In the genomic region with DNA sequence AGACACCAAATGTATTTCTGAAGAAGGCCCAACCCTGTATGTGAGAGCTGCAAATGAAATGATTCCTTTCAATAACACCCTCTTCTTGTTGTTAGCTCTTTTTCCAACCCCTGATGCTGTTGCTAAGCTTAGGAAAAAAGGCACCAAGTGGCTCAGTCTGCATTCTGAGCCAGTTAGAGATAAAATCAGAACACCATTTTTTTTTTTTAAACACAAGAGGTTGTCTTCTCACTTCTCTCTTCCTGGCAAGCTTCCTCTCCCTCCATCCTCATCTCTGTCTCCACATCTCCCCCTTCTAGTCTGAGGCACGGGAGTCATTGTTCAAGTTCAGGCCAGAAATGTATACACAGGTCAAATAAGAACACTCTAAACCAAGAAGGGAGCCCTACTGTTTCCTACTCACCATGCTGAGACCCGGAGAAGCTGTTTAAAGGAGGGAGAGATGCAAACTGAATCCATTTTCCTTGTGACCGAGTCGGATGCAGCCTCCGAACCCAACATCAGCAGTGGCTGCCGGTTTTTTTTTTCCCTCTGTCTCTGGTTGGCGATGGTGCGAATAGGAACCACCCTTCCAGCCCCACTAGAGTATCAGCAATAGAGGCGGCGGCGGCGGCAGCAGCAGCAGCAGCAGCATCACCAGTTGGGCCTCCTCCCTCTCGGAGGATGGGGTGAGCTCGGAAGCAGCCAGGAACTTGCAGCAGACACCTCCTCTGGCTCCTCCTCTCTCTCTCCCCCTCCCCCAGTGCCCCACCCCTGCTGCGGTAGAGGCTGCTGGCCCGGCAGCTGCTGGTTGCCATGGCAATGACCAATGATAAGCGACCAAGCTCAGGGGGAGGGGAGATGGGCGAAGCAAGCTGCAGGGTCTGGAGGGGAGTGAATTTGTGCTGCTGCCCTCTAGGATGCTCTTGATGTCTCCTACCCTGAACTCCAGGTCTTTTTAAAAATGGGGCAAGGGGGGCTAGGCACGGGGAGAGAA, we compare ENCODE assay signal across 8 cellular contexts. TPM values are rescaled to one million over a fixed set of nuclear protein-coding genes. Genes with fewer than 3 reads are reported as not detected.
DNase-seq lines count a peak whose midpoint lies in the region; ATAC-seq, FAIRE-seq and TF ChIP-seq lines count a peak whose summit lies in the region.

A gene (minus strand): TSS at position 676 of the 976 bp plus-strand sequence. CDS start 110,922 bp downstream, outside the sequence.

- peak within 1 kb of the TSS; percentile 90 for H3K4me3 Mint-ChIP-seq in T-helper 1 cell treated with Interleukin-12 subunit alpha and Interleukin-12 subunit beta and Interleukin-4 antibody, amounts not matched to agents 30 μg/mL and 1 μg/mL, for 36 hours

- H3K27me3 ChIP-seq in ascending aorta (no peaks in the 10 kb centered on the region), skeletal muscle satellite cell (ENCODE audit: control insufficient read depth, insufficient read depth, low read length) (no peaks in the 10 kb centered on the region)

- H3K4me1 ChIP-seq in ascending aorta = no peaks in the 10 kb centered on the region
- no peaks in the 10 kb centered on the region for H3K4me1 ChIP-seq in skeletal muscle satellite cell (ENCODE audit: control insufficient read depth, insufficient read depth, low read length)

- no peaks in the 10 kb centered on the region for H3K36me3 ChIP-seq in ascending aorta
- no peaks in the 10 kb centered on the region for H3K36me3 ChIP-seq in skeletal muscle satellite cell (ENCODE audit: insufficient read depth, low read length)

- H3K4me3 ChIP-seq in ascending aorta = peak within 1 kb of the TSS; percentile 37 to 39
- peak within 1 kb of the TSS; percentile 62 for H3K4me3 ChIP-seq in skeletal muscle satellite cell (ENCODE audit: low read length)

- no peaks in the 10 kb centered on the region for H3K9me3 ChIP-seq in ascending aorta
- no peaks in the 10 kb centered on the region for H3K9me3 ChIP-seq in skeletal muscle satellite cell (replicated peaks; ENCODE audit: low read length)

- peak; percentile 80 for TF ChIP-seq POLR2A in H54 (IDR thresholded peaks at IDR 0.05; ENCODE audit: low read depth, low read length)

- no peak for TF ChIP-seq CTCF in ascending aorta (IDR thresholded peaks at IDR 0.05)

- intact Hi-C loops in ascending aorta (cut with DNase I) = no loop called here

- no peaks in the 10 kb centered on the region for H3K9me3 Mint-ChIP-seq in T-helper 1 cell treated with Interleukin-12 subunit alpha and Interleukin-12 subunit beta and Interleukin-4 antibody, amounts not matched to agents 30 μg/mL and 1 μg/mL, for 36 hours

- H3K4me2 ChIP-seq in skeletal muscle satellite cell (ENCODE audit: low read length) = peak within 1 kb of the TSS; percentile 61

- FAIRE-seq in H54 (lab: Jason Lieb, UNC) = no peak

- H3K36me3 Mint-ChIP-seq in T-helper 1 cell treated with Interleukin-12 subunit alpha and Interleukin-12 subunit beta and Interleukin-4 antibody, amounts not matched to agents 30 μg/mL and 1 μg/mL, for 36 hours (ENCODE audit: low read depth) = no peaks in the 10 kb centered on the region

- H3K27ac Mint-ChIP-seq in T-helper 1 cell treated with Interleukin-12 subunit alpha and Interleukin-12 subunit beta and Interleukin-4 antibody, amounts not matched to agents 30 μg/mL and 1 μg/mL, for 36 hours = peak within 1 kb of the TSS; percentile 88

- peaks cover 21% of the 10 kb centered on the region for H3K4me1 Mint-ChIP-seq in T-helper 1 cell treated with Interleukin-12 subunit alpha and Interleukin-12 subunit beta and Interleukin-4 antibody, amounts not matched to agents 30 μg/mL and 1 μg/mL, for 36 hours (ENCODE audit: low read depth)

- peak within 1 kb of the TSS; percentile 60 for H3K9ac ChIP-seq in skeletal muscle satellite cell (ENCODE audit: low read depth, low read length)

- peak; percentile 95 for DNase-seq in DMS53 (lab: John Stamatoyannopoulos, UW)
- peak; percentile 36 for DNase-seq in H54 (ENCODE audit: insufficient read length, low spot score)
- DNase-seq in NCI-H1417 (lab: John Stamatoyannopoulos, UW) = peak; percentile 91 to 97 (median 95)
- DNase-seq in ascending aorta (ENCODE audit: low spot score in 2 of 2) = no peak
- DNase-seq in iPS DF 19.7 (ENCODE audit: low read depth, low spot score) = peak; percentile 98

- H3K27ac ChIP-seq in ascending aorta = no peak within 1 kb of the TSS

- no peak for ATAC-seq in HG03025 (IDR thresholded peaks at IDR 0.05; ENCODE audit: low FRiP score, unreplicated experiment)

- peaks cover 4% of the 10 kb centered on the region for H3K27me3 Mint-ChIP-seq in T-helper 1 cell treated with Interleukin-12 subunit alpha and Interleukin-12 subunit beta and Interleukin-4 antibody, amounts not matched to agents 30 μg/mL and 1 μg/mL, for 36 hours (ENCODE audit: low read depth)

RNA-seq across cellular contexts. Expression of the gene that starts here (rescaled TPM):
- total RNA-seq in ascending aorta = not detected
- total RNA-seq in skeletal muscle satellite cell (2012; rRNA removed) = under 0.01 and 0.25 TPM in 2 replicates

Comparison
In these comparisons a context has a peak if more than half of its experiments do, and no peak if none do; other contexts are left out.
1. DNase-seq: peak in DMS53 (single experiment), H54 (single experiment), NCI-H1417 (3 of 3) and iPS DF 19.7 (single experiment); none in ascending aorta (0 of 2).